In the genomic region with DNA sequence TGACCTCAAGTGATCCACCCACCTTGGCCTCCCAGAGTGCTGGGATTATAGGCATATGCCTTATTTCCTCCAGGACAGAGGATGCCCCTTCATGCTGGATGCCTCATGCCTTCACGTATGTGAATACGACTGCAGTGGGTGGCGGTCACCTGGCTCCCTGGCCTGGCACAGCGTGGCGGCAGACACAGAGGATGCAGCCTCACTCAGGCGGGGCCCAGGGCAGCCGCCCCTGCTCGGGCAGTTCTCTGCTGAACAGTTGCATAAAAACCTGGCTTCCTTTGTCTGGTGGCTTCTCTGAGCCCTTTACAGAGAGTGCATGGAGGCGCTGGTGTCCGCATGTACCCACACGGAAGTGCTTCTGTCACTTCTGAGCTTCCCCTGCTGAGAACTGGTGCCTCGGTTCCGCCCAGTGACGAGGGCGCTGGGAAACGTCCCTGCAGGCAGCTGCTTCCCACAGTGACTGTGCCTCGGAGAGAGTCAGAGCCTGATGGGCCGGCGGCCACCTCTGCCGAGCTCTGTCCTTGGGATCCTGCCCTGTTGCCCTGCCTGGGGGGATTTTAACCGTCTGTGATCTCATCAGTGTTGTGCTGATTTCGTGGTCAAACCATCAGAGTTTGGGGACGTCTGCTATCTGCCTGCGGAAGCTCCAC, we compare ENCODE assay signal across 10 cellular contexts.
DNase-seq lines count a peak whose midpoint lies in the region; ATAC-seq and TF ChIP-seq lines count a peak whose summit lies in the region.
"Had no signal": no experiment of that assay in that cellular context is flagged by ENCODE, and none has a peak within 500 bp of the region (broad histone marks: within the 10 kb centered on the region; RNA-seq: fewer than 3 reads in every experiment).

No MANE protein-coding gene starts in this region.

- no peak overlapping the region for H3K4ac ChIP-seq in neuronal stem cell (ENCODE audit: low read length)

- H3K9ac ChIP-seq in BLaER1 treated with 17β-estradiol and CSF1 and Interleukin-3, amounts not matched to agents 10 nM and 100 nM, result peak overlapping the region in 3 of 11 experiments; percentile 41 to 88 (median 46); a peak in 4 of 22 replicates
- H3K9ac ChIP-seq in neuronal stem cell (ENCODE audit: low read depth, low read length, poor library complexity), result peak overlapping the region; percentile 67

- ATAC-seq in GM21786 (IDR thresholded peaks at IDR 0.05; ENCODE audit: unreplicated experiment), result no peak

- peak overlapping the region in 6 of 11 experiments; percentile 13 to 98 (median 94); a peak in 11 of 22 replicates for H3K27ac ChIP-seq in BLaER1 treated with 17β-estradiol and CSF1 and Interleukin-3, amounts not matched to agents 10 nM and 100 nM
- H3K27ac ChIP-seq in neuronal stem cell (replicated peaks; ENCODE audit: low read length), result no peak overlapping the region
- H3K27ac ChIP-seq: RWPE1, stomach had no signal

- no peak overlapping the region for H2BK12ac ChIP-seq in neuronal stem cell (ENCODE audit: low read length)

- no peak for TF ChIP-seq CTCF in fibroblast of villous mesenchyme (IDR thresholded peaks at IDR 0.05; ENCODE audit: insufficient read depth, low read depth, low read length)

- no peak overlapping the region for H3K4me3 ChIP-seq in BLaER1 treated with 17β-estradiol and CSF1 and Interleukin-3, amounts not matched to agents 10 nM and 100 nM
- H3K4me3 ChIP-seq in fibroblast of villous mesenchyme (ENCODE audit: low read depth, low read length) (no peak overlapping the region), neuronal stem cell (ENCODE audit: low read length in 2 of 2) (no peak overlapping the region)
- H3K4me3 ChIP-seq: stomach had no signal

- no peak overlapping the region for H3K14ac ChIP-seq in neuronal stem cell (ENCODE audit: low read length)

- peak overlapping the region in 9 of 11 experiments; percentile 72 to 90 (median 82); a peak in 18 of 22 replicates for H3K4me2 ChIP-seq in BLaER1 treated with 17β-estradiol and CSF1 and Interleukin-3, amounts not matched to agents 10 nM and 100 nM
- no peak overlapping the region for H3K4me2 ChIP-seq in neuronal stem cell (ENCODE audit: insufficient read depth, low read length, poor library complexity, severe bottlenecking)

- H2AK5ac ChIP-seq in neuronal stem cell (ENCODE audit: low read depth, low read length), result peak overlapping the region; percentile 38

- DNase-seq in NCI-H345 (lab: John Stamatoyannopoulos, UW) (peak; percentile 79), fibroblast of villous mesenchyme (ENCODE audit: low read depth) (peak; percentile 24), neuronal stem cell (ENCODE audit: low spot score) (no peak), DMS114 treated with DMSO at 0.1 percent for 48 hours (lab: John Stamatoyannopoulos, UW; ENCODE audit: unreplicated experiment) (no peak), activated gamma-delta T cell treated with Interleukin-2 at 50 U/mL for 16 hours (no peak)
- DNase-seq: MV-4-11, stomach had no signal

- H4K8ac ChIP-seq in neuronal stem cell (ENCODE audit: low read depth, low read length), result no peak overlapping the region

- H2BK120ac ChIP-seq in neuronal stem cell (ENCODE audit: low read depth, low read length), result peak overlapping the region; percentile 82

- H3K23ac ChIP-seq in neuronal stem cell (ENCODE audit: low read depth, low read length, poor library complexity), result peak overlapping the region; percentile 67

- H3K27me3 ChIP-seq in BLaER1 treated with 17β-estradiol and CSF1 and Interleukin-3, amounts not matched to agents 10 nM and 100 nM, result peaks cover 0 to 38% (median 0%) of the 10 kb centered on the region in 11 experiments; a peak in 6 of 22 replicates
- H3K27me3 ChIP-seq in neuronal stem cell (ENCODE audit: control insufficient read depth in 3 of 3, insufficient read depth in 3 of 3, low read depth in 1 of 3, low read length in 3 of 3), result peaks cover 0 to 55% (median 0%) of the 10 kb centered on the region in 3 experiments

- H3K4me1 ChIP-seq in BLaER1 treated with 17β-estradiol and CSF1 and Interleukin-3, amounts not matched to agents 10 nM and 100 nM, result peaks cover 41 to 100% (median 100%) of the 10 kb centered on the region in 10 experiments
- H3K4me1 ChIP-seq in neuronal stem cell (ENCODE audit: control insufficient read depth in 2 of 2, insufficient read depth in 1 of 2, low read depth in 1 of 2, low read length in 2 of 2), result peaks cover 0 to 10% of the 10 kb centered on the region in 2 donors
- H3K4me1 ChIP-seq: stomach had no signal

- peaks cover 0 to 12% (median 0%) of the 10 kb centered on the region in 11 experiments; a peak in 6 of 22 replicates for H3K9me3 ChIP-seq in BLaER1 treated with 17β-estradiol and CSF1 and Interleukin-3, amounts not matched to agents 10 nM and 100 nM (replicated peaks in 1 of 11)
- no peaks in the 10 kb centered on the region for H3K9me3 ChIP-seq in neuronal stem cell (replicated peaks in 1 of 2; ENCODE audit: control insufficient read depth in 2 of 2, insufficient read depth in 1 of 2, low read depth in 1 of 2, low read length in 2 of 2)
- H3K9me3 ChIP-seq: stomach had no signal

- no CpG with 5 or more reads among the region's 24 CpGs for WGBS in neuronal stem cell (ENCODE audit: extremely low coverage in 2 of 2, insufficient read length in 2 of 2, insufficient replicate concordance in 1 of 2), 2 donors

- H4K91ac ChIP-seq in neuronal stem cell (ENCODE audit: low read depth, low read length, poor library complexity), result no peak overlapping the region

- H2BK15ac ChIP-seq in neuronal stem cell (ENCODE audit: low read length), result no peak overlapping the region

- no peaks in the 10 kb centered on the region for H3K79me1 ChIP-seq in neuronal stem cell (ENCODE audit: low read depth, low read length)

- H4K20me1 ChIP-seq in BLaER1 treated with 17β-estradiol and CSF1 and Interleukin-3, amounts not matched to agents 10 nM and 100 nM, result no peaks in the 10 kb centered on the region

- peak overlapping the region; percentile 77 for H3K18ac ChIP-seq in neuronal stem cell (ENCODE audit: low read length)

- no peak overlapping the region for H2AFZ ChIP-seq in neuronal stem cell (ENCODE audit: low read length)

- no peaks in the 10 kb centered on the region for H3K36me3 ChIP-seq in BLaER1 treated with 17β-estradiol and CSF1 and Interleukin-3, amounts not matched to agents 10 nM and 100 nM
- H3K36me3 ChIP-seq in neuronal stem cell (replicated peaks in 1 of 2; ENCODE audit: control insufficient read depth in 2 of 2, insufficient read depth in 2 of 2, low read length in 2 of 2), result no peaks in the 10 kb centered on the region
- H3K36me3 ChIP-seq: stomach had no signal

- no peak overlapping the region for H2BK5ac ChIP-seq in neuronal stem cell (ENCODE audit: low read length)

Comparison
In these comparisons a context has a peak if more than half of its experiments do, and no peak if none do; other contexts are left out.
1. DNase-seq: peak in NCI-H345 (single experiment) and fibroblast of villous mesenchyme (single experiment); none in neuronal stem cell (single experiment), DMS114 treated with DMSO at 0.1 percent for 48 hours (single experiment) and activated gamma-delta T cell treated with Interleukin-2 at 50 U/mL for 16 hours (single experiment).